Comparison of ENCODE assay signal across 9 cellular contexts in genomic region chr17:44004077-44004760, GRCh38. TPM values are rescaled to one million over a fixed set of nuclear protein-coding genes. Genes with fewer than 3 reads are reported as not detected.
DNase-seq lines count a peak whose midpoint lies in the region; ATAC-seq and TF ChIP-seq lines count a peak whose summit lies in the region.
"Had no signal": no experiment of that assay in that cellular context is flagged by ENCODE, and none has a peak within 500 bp of the region (broad histone marks: within the 10 kb centered on the region; RNA-seq: fewer than 3 reads in every experiment).

A gene with protein sequence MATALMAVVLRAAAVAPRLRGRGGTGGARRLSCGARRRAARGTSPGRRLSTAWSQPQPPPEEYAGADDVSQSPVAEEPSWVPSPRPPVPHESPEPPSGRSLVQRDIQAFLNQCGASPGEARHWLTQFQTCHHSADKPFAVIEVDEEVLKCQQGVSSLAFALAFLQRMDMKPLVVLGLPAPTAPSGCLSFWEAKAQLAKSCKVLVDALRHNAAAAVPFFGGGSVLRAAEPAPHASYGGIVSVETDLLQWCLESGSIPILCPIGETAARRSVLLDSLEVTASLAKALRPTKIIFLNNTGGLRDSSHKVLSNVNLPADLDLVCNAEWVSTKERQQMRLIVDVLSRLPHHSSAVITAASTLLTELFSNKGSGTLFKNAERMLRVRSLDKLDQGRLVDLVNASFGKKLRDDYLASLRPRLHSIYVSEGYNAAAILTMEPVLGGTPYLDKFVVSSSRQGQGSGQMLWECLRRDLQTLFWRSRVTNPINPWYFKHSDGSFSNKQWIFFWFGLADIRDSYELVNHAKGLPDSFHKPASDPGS (plus strand): TSS chr17:44004622. CDS start chr17:44004664, 42 bp downstream.

- H3K4me1 Mint-ChIP-seq in Calu3 (ENCODE audit: low read depth, unreplicated experiment): peaks cover 27% of the 10 kb centered on the region
- H3K4me1 Mint-ChIP-seq in HFFc6 (ENCODE audit: low read depth): peaks cover 49% of the 10 kb centered on the region

- no peaks in the 10 kb centered on the region for H3K9me3 Mint-ChIP-seq in Calu3 (ENCODE audit: low read depth, unreplicated experiment)
- no peaks in the 10 kb centered on the region for H3K9me3 Mint-ChIP-seq in HFFc6

- TF ChIP-seq CTCF in Calu3 (IDR thresholded peaks at IDR 0.05; ENCODE audit: unreplicated experiment): no peak
- no peak for TF ChIP-seq CTCF in PC-3 (conservative IDR thresholded peaks at IDR 0.05; ENCODE audit: low read depth, low read length)
- TF ChIP-seq CTCF in neutrophil (IDR thresholded peaks at IDR 0.05): no peak
- TF ChIP-seq CTCF in WERI-Rb-1 (IDR thresholded peaks at IDR 0.05; ENCODE audit: low read depth, low read length): no peak
- no peak for TF ChIP-seq CTCF in OCI-LY7 (conservative IDR thresholded peaks at IDR 0.05; ENCODE audit: low read length)
- TF ChIP-seq CTCF in HFFc6 (IDR thresholded peaks at IDR 0.05): no peak

- H3K27me3 Mint-ChIP-seq in Calu3 (ENCODE audit: unreplicated experiment) (peaks cover 48% of the 10 kb centered on the region), HFFc6 (ENCODE audit: insufficient read depth) (peaks cover 4% of the 10 kb centered on the region)

- H3K9me2 ChIP-seq in PC-3 (replicated peaks; ENCODE audit: low read length) (no peaks in the 10 kb centered on the region), OCI-LY7 (ENCODE audit: insufficient read depth, low read length) (no peaks in the 10 kb centered on the region)

- BruUV-seq in Calu3 (replicated peaks; lab: Mats Ljungman, UMichigan) (no TSS peak), PC-3 (replicated peaks; lab: Mats Ljungman, UMichigan) (no TSS peak), OCI-LY7 (replicated peaks; lab: Mats Ljungman, UMichigan) (no TSS peak)

- POLR2A ChIA-PET in PC-3 (lab: Charles Lee; ENCODE audit: unreplicated experiment): interaction anchor here (0.6 to 0.7 kb wide), 3 partner anchors 13 to 168 kb away, joined by 3 to 5 read pairs (median 4); no protein-coding TSS in a partner anchor
- POLR2A ChIA-PET in OCI-LY7 (lab: Charles Lee): no interaction called here

- peak; percentile 27 for DNase-seq in Calu3
- peak; percentile 41 for DNase-seq in PC-3
- DNase-seq in epithelial cell of prostate (ENCODE audit: low read depth, low spot score): no peak
- no peak for DNase-seq in WERI-Rb-1
- no peak for DNase-seq in OCI-LY7 (ENCODE audit: low spot score)
- no peak for DNase-seq in HFFc6

- H3K4me2 ChIP-seq in PC-3 (ENCODE audit: low read length) (peak within 1 kb of the TSS; percentile 96), OCI-LY7 (ENCODE audit: low read length) (no peak within 1 kb of the TSS)

- H3K36me3 Mint-ChIP-seq in Calu3 (ENCODE audit: insufficient read depth, unreplicated experiment) (peaks cover 34% of the 10 kb centered on the region), HFFc6 (ENCODE audit: low read depth) (no peaks in the 10 kb centered on the region)

- H3K4me1 ChIP-seq in PC-3 (ENCODE audit: insufficient read depth, low read length) (peaks cover 33% of the 10 kb centered on the region), neutrophil (ENCODE audit: control insufficient read depth in 1 of 2, insufficient read depth in 1 of 2, low read depth in 1 of 2, low read length in 1 of 2) (peaks cover 31 to 32% of the 10 kb centered on the region in 2 experiments), OCI-LY7 (ENCODE audit: insufficient read depth, low read length, poor library complexity, severe bottlenecking) (peaks cover 23% of the 10 kb centered on the region)

- no peak for ATAC-seq in PC-3
- ATAC-seq in GM18861 (IDR thresholded peaks at IDR 0.05; ENCODE audit: unreplicated experiment): no peak
- ATAC-seq: pancreas had no signal

- H4K20me1 ChIP-seq in PC-3 (ENCODE audit: low read length) (no peaks in the 10 kb centered on the region), OCI-LY7 (ENCODE audit: insufficient read depth, low read length) (no peaks in the 10 kb centered on the region)

- peak within 1 kb of the TSS; percentile 74 for H3K9ac ChIP-seq in PC-3 (ENCODE audit: low read length)

- CTCF ChIA-PET in Calu3 (lab: Charles Lee): interaction anchor here (0.5 kb wide), 1 partner anchor 34 kb away, joined by 3 read pairs; no protein-coding TSS in a partner anchor
- CTCF ChIA-PET in PC-3 (lab: Charles Lee): interaction anchor here (0.6 kb wide), 1 partner anchor 66 kb away, joined by 7 read pairs; no protein-coding TSS in a partner anchor
- CTCF ChIA-PET in OCI-LY7 (lab: Charles Lee; ENCODE audit: unreplicated experiment): no interaction called here

- no peaks in the 10 kb centered on the region for H3K9me3 ChIP-seq in PC-3 (ENCODE audit: low read length)
- H3K9me3 ChIP-seq in neutrophil: no peaks in the 10 kb centered on the region
- H3K9me3 ChIP-seq in WERI-Rb-1 (ENCODE audit: severe bottlenecking): no peaks in the 10 kb centered on the region
- no peaks in the 10 kb centered on the region for H3K9me3 ChIP-seq in OCI-LY7 (ENCODE audit: low read length)
- H3K9me3 ChIP-seq: pancreas had no signal

- H3K4me3 ChIP-seq in PC-3 (ENCODE audit: low read length) (peak within 1 kb of the TSS; percentile 83), neutrophil (ENCODE audit: low read depth in 1 of 2, low read length in 1 of 2) (peak within 1 kb of the TSS; percentile 90 to 94), WERI-Rb-1 (ENCODE audit: low read depth, low read length) (no peak within 1 kb of the TSS), OCI-LY7 (ENCODE audit: low read depth, low read length, poor library complexity, severe bottlenecking) (no peak within 1 kb of the TSS)

- peak within 1 kb of the TSS; percentile 66 for H3K27ac ChIP-seq in PC-3 (ENCODE audit: low read length)
- H3K27ac ChIP-seq in epithelial cell of prostate: peak within 1 kb of the TSS; percentile 86
- no peak within 1 kb of the TSS for H3K27ac ChIP-seq in neutrophil
- H3K27ac ChIP-seq in WERI-Rb-1: no peak within 1 kb of the TSS
- H3K27ac ChIP-seq in OCI-LY7 (ENCODE audit: low read depth, low read length, poor library complexity, severe bottlenecking): no peak within 1 kb of the TSS
- H3K27ac ChIP-seq: pancreas had no signal

- peaks cover 4% of the 10 kb centered on the region for H3F3A ChIP-seq in PC-3 (ENCODE audit: low read length, unreplicated experiment)

- intact Hi-C loops in Calu3 (cut with micrococcal nuclease; ENCODE audit: unreplicated experiment) (no loop called here), PC-3 (cut with micrococcal nuclease) (no loop called here), OCI-LY7 (cut with micrococcal nuclease; ENCODE audit: unreplicated experiment) (no loop called here)

- H3K4me3 Mint-ChIP-seq in Calu3 (ENCODE audit: low read depth, unreplicated experiment) (peak within 1 kb of the TSS; percentile 80), HFFc6 (no peak within 1 kb of the TSS)

- H3K79me2 ChIP-seq in PC-3 (ENCODE audit: low read length) (peaks cover 14% of the 10 kb centered on the region; the same call in 1 of the 2 replicates), OCI-LY7 (ENCODE audit: insufficient read depth, low read depth, low read length) (no peaks in the 10 kb centered on the region)

- H3K36me3 ChIP-seq in PC-3 (ENCODE audit: low read depth, low read length) (peaks cover 7% of the 10 kb centered on the region; the same call in 1 of the 2 replicates), neutrophil (no peaks in the 10 kb centered on the region), WERI-Rb-1 (peaks cover 3% of the 10 kb centered on the region; the same call in 1 of the 2 replicates), OCI-LY7 (ENCODE audit: insufficient read depth, low read length) (no peaks in the 10 kb centered on the region)
- H3K36me3 ChIP-seq: pancreas had no signal

- no peak within 1 kb of the TSS for H3K27ac Mint-ChIP-seq in Calu3 (ENCODE audit: unreplicated experiment)
- no peak within 1 kb of the TSS for H3K27ac Mint-ChIP-seq in HFFc6

- H2AFZ ChIP-seq in PC-3 (ENCODE audit: low read length) (peak within 1 kb of the TSS; percentile 63), OCI-LY7 (ENCODE audit: low read length) (no peak within 1 kb of the TSS)

- H3K27me3 ChIP-seq in PC-3 (ENCODE audit: low read length) (no peaks in the 10 kb centered on the region), neutrophil (no peaks in the 10 kb centered on the region), WERI-Rb-1 (ENCODE audit: insufficient read depth, low read depth, severe bottlenecking) (no peaks in the 10 kb centered on the region)

RNA-seq across cellular contexts. Expression of the gene that starts here (rescaled TPM):
- 1.3 and 1.6 TPM in 2 replicates for total RNA-seq in Calu3 (2022)
- 13.5 and 14.3 TPM in 2 replicates for total RNA-seq in PC-3 (2014; rRNA removed)
- total RNA-seq in OCI-LY7 (2014; rRNA removed; shearing (Covaris generic)): 0.32 and 0.54 TPM in 2 replicates
- 0.61 and 1.5 TPM in 2 replicates for total RNA-seq in OCI-LY7 (2022)
- total RNA-seq in HFFc6 (2021; fragmentation: NEBNext Ultra II Directional; extraction: Animal tissue kit (Norgen Biotek cat#: 25700)): 1 to 10 TPM in 3 of 6 experiments, under 1 TPM in 3; 0.63 to 1.1 (median 0.91) TPM

Comparison
In these comparisons a context has a peak if more than half of its experiments do, and no peak if none do; other contexts are left out.
1. DNase-seq: peak in Calu3 (single experiment) and PC-3 (single experiment); none in epithelial cell of prostate (single experiment), WERI-Rb-1 (single experiment), OCI-LY7 (single experiment) and HFFc6 (single experiment).
2. H3K27ac ChIP-seq: peak in PC-3 (single experiment) and epithelial cell of prostate (single experiment); none in neutrophil (single experiment), WERI-Rb-1 (single experiment) and OCI-LY7 (single experiment).
3. H3K4me3 ChIP-seq: peak in PC-3 (single experiment) and neutrophil (2 of 2); none in WERI-Rb-1 (single experiment) and OCI-LY7 (single experiment).